ENCODE assay signal across 19 cellular contexts in genomic region chr6:51569594-51569993, GRCh38.
A peak's percentile ranks its signal among the peaks of the same experiment; 100 is the strongest.
DNase-seq lines count a peak whose midpoint lies in the region; ATAC-seq and TF ChIP-seq lines count a peak whose summit lies in the region.
"Had no signal": no experiment of that assay in that cellular context is flagged by ENCODE, and none has a peak within 500 bp of the region (broad histone marks: within the 10 kb centered on the region; RNA-seq: fewer than 3 reads in every experiment).

No MANE protein-coding gene starts in this region.

- in situ Hi-C loops in SK-MEL-5 (cut with HindIII; ENCODE audit: low pct_unique_long_range_greater_than_20kb, low sequenced_read_pairs) = no loop called here

- no peak for ATAC-seq in HG03039 (IDR thresholded peaks at IDR 0.05; ENCODE audit: unreplicated experiment)
- ATAC-seq: effector memory CD8-positive, alpha-beta T cell; heart left ventricle; naive thymus-derived CD4-positive, alpha-beta T cell had no signal

- peak; percentile 3 for DNase-seq in COLO668 (lab: John Stamatoyannopoulos, UW; ENCODE audit: unreplicated experiment)
- DNase-seq in SK-MEL-5 (ENCODE audit: low read depth, low spot score) = peak; percentile 24
- DNase-seq in iPS-NIHi7 (ENCODE audit: extremely low spot score) = peak; percentile 26
- no peak for DNase-seq in NCI-H2029 (lab: John Stamatoyannopoulos, UW)
- DNase-seq in HK-2 (ENCODE audit: unreplicated experiment) = no peak
- no peak for DNase-seq in SIG-M5 treated with dmso at 0.1 percent for 504 hours (lab: John Stamatoyannopoulos, UW; ENCODE audit: unreplicated experiment)
- DNase-seq: activated CD4-positive, alpha-beta T cell treated with anti-CD3 and anti-CD28 coated beads, Interleukin-2, amount 50 U/mL, for 4 hours; activated naive CD4-positive, alpha-beta T cell treated with Interleukin-2 at 50 U/mL for 16 hours; aorta; effector memory CD8-positive, alpha-beta T cell; GDM1; GOT3; heart left ventricle; naive thymus-derived CD4-positive, alpha-beta T cell; NCI-H1048; NCI-H774; stimulated activated CD4-positive, alpha-beta T cell treated with anti-CD3 and anti-CD28 coated beads, Interleukin-2, amount 100 ng/mL, for 48 hours had no signal

- 0 out of 2 replicates have a peak, but pooled peaks have one; percentile 4 for TF ChIP-seq CTCF in GM12874 (IDR thresholded peaks at IDR 0.05; ENCODE audit: insufficient read depth, low read depth, low read length)

Comparison
In these comparisons a context has a peak if more than half of its experiments do, and no peak if none do; other contexts are left out.
1. DNase-seq: peak in COLO668 (single experiment), SK-MEL-5 (single experiment) and iPS-NIHi7 (single experiment); none in NCI-H2029 (single experiment), HK-2 (single experiment) and SIG-M5 treated with dmso at 0.1 percent for 504 hours (single experiment).